In genomic region chr6:44222486-44222986, GRCh38 we compare ENCODE assay signal across 8 cellular contexts. TPM values are rescaled to one million over a fixed set of nuclear protein-coding genes. Genes with fewer than 3 reads are reported as not detected.
DNase-seq lines count a peak whose midpoint lies in the region; ATAC-seq and TF ChIP-seq lines count a peak whose summit lies in the region.

No MANE protein-coding gene starts in this region.

- no peaks in the 10 kb centered on the region for H3K9me3 ChIP-seq in CD4-positive, CD25-positive, alpha-beta regulatory T cell (ENCODE audit: control insufficient read depth in 2 of 2, low read length in 2 of 2)
- H3K9me3 ChIP-seq in NT2/D1 (ENCODE audit: insufficient read depth, low read length) (no peaks in the 10 kb centered on the region), ectodermal cell (ENCODE audit: control insufficient read depth, low read length) (no peaks in the 10 kb centered on the region), neural progenitor cell (ENCODE audit: low read depth) (no peaks in the 10 kb centered on the region)

- H3K4me1 Mint-ChIP-seq in CD4-positive, CD25-positive, alpha-beta regulatory T cell = peaks cover 0 to 40% (median 12%) of the 10 kb centered on the region in 4 donors
- H3K4me1 Mint-ChIP-seq in neural progenitor cell = peaks cover 65% of the 10 kb centered on the region

- peak overlapping the region; percentile 64 for H2AFZ ChIP-seq in neural progenitor cell (replicated peaks)

- peak overlapping the region; percentile 79 to 96 (median 85) for H3K4me3 Mint-ChIP-seq in CD4-positive, CD25-positive, alpha-beta regulatory T cell
- H3K4me3 Mint-ChIP-seq in neural progenitor cell = peak overlapping the region; percentile 85

- peaks cover 66% of the 10 kb centered on the region for H3F3A ChIP-seq in neural progenitor cell (ENCODE audit: low read depth)

- peak overlapping the region in 1 of 3 donors; percentile 25 for H3K27ac Mint-ChIP-seq in CD4-positive, CD25-positive, alpha-beta regulatory T cell
- no peak overlapping the region for H3K27ac Mint-ChIP-seq in neural progenitor cell

- ATAC-seq in CD4-positive, CD25-positive, alpha-beta regulatory T cell (ENCODE audit: low read depth in 2 of 2) = no peak
- ATAC-seq in HG03135 (IDR thresholded peaks at IDR 0.05; ENCODE audit: unreplicated experiment) = no peak

- peaks cover 7% of the 10 kb centered on the region for H3K27me3 Mint-ChIP-seq in CD4-positive, CD25-positive, alpha-beta regulatory T cell
- H3K27me3 Mint-ChIP-seq in neural progenitor cell (ENCODE audit: insufficient read depth, low read depth) = peaks cover 6% of the 10 kb centered on the region

- H3K4me3 ChIP-seq in CD4-positive, CD25-positive, alpha-beta regulatory T cell (ENCODE audit: low read depth, low read length) = no peak overlapping the region
- H3K4me3 ChIP-seq in NT2/D1 (ENCODE audit: insufficient read length, low read depth) (peak overlapping the region; percentile 39), ectodermal cell (ENCODE audit: insufficient read depth, low read depth, low read length) (peak overlapping the region; percentile 54), neural progenitor cell (peak overlapping the region; percentile 57)

- no peak for TF ChIP-seq CTCF in neural progenitor cell (IDR thresholded peaks at IDR 0.05)

- peaks cover 32% of the 10 kb centered on the region for H3K4me1 ChIP-seq in CD4-positive, CD25-positive, alpha-beta regulatory T cell (ENCODE audit: control insufficient read depth, insufficient read depth, low read length, poor library complexity, severe bottlenecking)
- H3K4me1 ChIP-seq in NT2/D1 (ENCODE audit: insufficient read depth, insufficient read length) (peaks cover 25% of the 10 kb centered on the region), ectodermal cell (ENCODE audit: control insufficient read depth, insufficient read depth, low read length) (peaks cover 57% of the 10 kb centered on the region), neural progenitor cell (peaks cover 65% of the 10 kb centered on the region)

- 13 to 21% methylated on average over 9 of the region's 9 CpGs for WGBS in ectodermal cell, 2 experiments

- peaks cover 28% of the 10 kb centered on the region for H3K79me2 ChIP-seq in neural progenitor cell (ENCODE audit: low read depth)

- peaks cover 38% of the 10 kb centered on the region for H4K20me1 ChIP-seq in neural progenitor cell (ENCODE audit: low read depth)

- no peak for DNase-seq in CD4-positive, CD25-positive, alpha-beta regulatory T cell
- DNase-seq in NT2/D1 (ENCODE audit: low read depth, low spot score) = no peak
- DNase-seq in neural progenitor cell (ENCODE audit: low spot score) = peak; percentile 65
- no peak for DNase-seq in NCI-H2196 (lab: John Stamatoyannopoulos, UW; ENCODE audit: unreplicated experiment)
- DNase-seq in NCI-H2107 (lab: John Stamatoyannopoulos, UW) = no peak
- no peak for DNase-seq in T1000 (lab: John Stamatoyannopoulos, UW)

- H3K27ac ChIP-seq in CD4-positive, CD25-positive, alpha-beta regulatory T cell (ENCODE audit: insufficient read depth, low read length, poor library complexity, severe bottlenecking) = no peak overlapping the region
- H3K27ac ChIP-seq in ectodermal cell (ENCODE audit: insufficient read depth, low read depth, low read length, poor library complexity, severe bottlenecking) = no peak overlapping the region
- no peak overlapping the region for H3K27ac ChIP-seq in neural progenitor cell

- H3K36me3 Mint-ChIP-seq in CD4-positive, CD25-positive, alpha-beta regulatory T cell = no peaks in the 10 kb centered on the region
- H3K36me3 Mint-ChIP-seq in neural progenitor cell = peaks cover 3% of the 10 kb centered on the region

- no peaks in the 10 kb centered on the region for H3K36me3 ChIP-seq in CD4-positive, CD25-positive, alpha-beta regulatory T cell (ENCODE audit: control insufficient read depth, insufficient read depth, low read length)
- H3K36me3 ChIP-seq in NT2/D1 (ENCODE audit: insufficient read depth, insufficient read length, low read length) (peaks cover 4% of the 10 kb centered on the region), ectodermal cell (ENCODE audit: control insufficient read depth, insufficient read depth, low read length) (no peaks in the 10 kb centered on the region), neural progenitor cell (no peaks in the 10 kb centered on the region)

- H3K4me2 ChIP-seq in neural progenitor cell = peak overlapping the region; percentile 86

- H3K9ac ChIP-seq in NT2/D1 (ENCODE audit: insufficient read length, low read depth) = peak overlapping the region; percentile 74
- H3K9ac ChIP-seq in neural progenitor cell = no peak overlapping the region

- H3K27me3 ChIP-seq in CD4-positive, CD25-positive, alpha-beta regulatory T cell (ENCODE audit: control insufficient read depth, insufficient read depth, low read length) = no peaks in the 10 kb centered on the region
- peaks cover 7% of the 10 kb centered on the region for H3K27me3 ChIP-seq in NT2/D1 (ENCODE audit: insufficient read depth, insufficient read length)
- H3K27me3 ChIP-seq in ectodermal cell (ENCODE audit: control insufficient read depth, insufficient read depth, low read length, poor library complexity, severe bottlenecking) = no peaks in the 10 kb centered on the region
- peaks cover 12% of the 10 kb centered on the region for H3K27me3 ChIP-seq in neural progenitor cell

- H3K9me3 Mint-ChIP-seq in CD4-positive, CD25-positive, alpha-beta regulatory T cell = peaks cover 0 to 1% (median 0%) of the 10 kb centered on the region in 7 donors
- no peaks in the 10 kb centered on the region for H3K9me3 Mint-ChIP-seq in neural progenitor cell

RNA-seq across cellular contexts. Expression of gene SLC29A1, which starts 0.9 kb away (rescaled TPM):
- total RNA-seq in CD4-positive, CD25-positive, alpha-beta regulatory T cell = 2.6 TPM
- polyA plus RNA-seq in CD4-positive, CD25-positive, alpha-beta regulatory T cell = 1 to 10 TPM; 3.3 to 6.1 (median 3.9) TPM
- polyA plus RNA-seq in ectodermal cell (2013, experiment 1 of 4) = 76.4 TPM
- polyA plus RNA-seq in ectodermal cell (2013, experiment 2 of 4) = 66.5 TPM
- polyA plus RNA-seq in ectodermal cell (2013, experiment 3 of 4) = 62.2 TPM
- polyA plus RNA-seq in ectodermal cell (2013, experiment 4 of 4) = 69.4 TPM
- 34.8 and 69.7 TPM in 2 replicates for total RNA-seq in neural progenitor cell (ENCODE audit: low replicate concordance)

RNA-seq across cellular contexts. Expression of gene MYMX, which starts 5.8 kb away (rescaled TPM):
- not detected for total RNA-seq in CD4-positive, CD25-positive, alpha-beta regulatory T cell
- polyA plus RNA-seq in CD4-positive, CD25-positive, alpha-beta regulatory T cell = not detected
- 0.54 TPM for polyA plus RNA-seq in ectodermal cell (2013, experiment 1 of 4)
- 1.6 TPM for polyA plus RNA-seq in ectodermal cell (2013, experiment 2 of 4)
- polyA plus RNA-seq in ectodermal cell (2013, experiment 3 of 4) = 1.3 TPM
- polyA plus RNA-seq in ectodermal cell (2013, experiment 4 of 4) = 1.6 TPM
- 0.54 and 1.5 TPM in 2 replicates for total RNA-seq in neural progenitor cell (ENCODE audit: low replicate concordance)

RNA-seq across cellular contexts. Expression of gene HSP90AB1, which starts 24.4 kb away (rescaled TPM):
- 399 TPM for total RNA-seq in CD4-positive, CD25-positive, alpha-beta regulatory T cell
- polyA plus RNA-seq in CD4-positive, CD25-positive, alpha-beta regulatory T cell = 100 to 1,000 TPM; 264 to 426 (median 333) TPM
- 1,696 TPM for polyA plus RNA-seq in ectodermal cell (2013, experiment 1 of 4)
- 1,536 TPM for polyA plus RNA-seq in ectodermal cell (2013, experiment 2 of 4)
- polyA plus RNA-seq in ectodermal cell (2013, experiment 3 of 4) = 1,192 TPM
- 1,329 TPM for polyA plus RNA-seq in ectodermal cell (2013, experiment 4 of 4)
- 1,851 and 2,068 TPM in 2 replicates for total RNA-seq in neural progenitor cell (ENCODE audit: low replicate concordance)

RNA-seq across cellular contexts. Expression of gene SLC35B2, which starts 34.8 kb away (rescaled TPM):
- total RNA-seq in CD4-positive, CD25-positive, alpha-beta regulatory T cell = 14.8 TPM
- polyA plus RNA-seq in CD4-positive, CD25-positive, alpha-beta regulatory T cell = 10 to 100 TPM; 33.0 to 42.4 (median 36.8) TPM
- polyA plus RNA-seq in ectodermal cell (2013, experiment 1 of 4) = 46.3 TPM
- 48.6 TPM for polyA plus RNA-seq in ectodermal cell (2013, experiment 2 of 4)
- 39.6 TPM for polyA plus RNA-seq in ectodermal cell (2013, experiment 3 of 4)
- polyA plus RNA-seq in ectodermal cell (2013, experiment 4 of 4) = 40.0 TPM
- total RNA-seq in neural progenitor cell (ENCODE audit: low replicate concordance) = 33.9 and 47.0 TPM in 2 replicates

RNA-seq across cellular contexts. Expression of gene NFKBIE, which starts 42.8 kb away (rescaled TPM):
- 53.8 TPM for total RNA-seq in CD4-positive, CD25-positive, alpha-beta regulatory T cell
- 1 to 10 TPM; 3.6 to 7.0 (median 6.1) TPM for polyA plus RNA-seq in CD4-positive, CD25-positive, alpha-beta regulatory T cell
- 7.9 TPM for polyA plus RNA-seq in ectodermal cell (2013, experiment 1 of 4)
- polyA plus RNA-seq in ectodermal cell (2013, experiment 2 of 4) = 7.8 TPM
- polyA plus RNA-seq in ectodermal cell (2013, experiment 3 of 4) = 6.6 TPM
- 7.8 TPM for polyA plus RNA-seq in ectodermal cell (2013, experiment 4 of 4)
- 5.1 and 15.5 TPM in 2 replicates for total RNA-seq in neural progenitor cell (ENCODE audit: low replicate concordance)
